ENCODE assay signal across 8 cellular contexts in the genomic region with DNA sequence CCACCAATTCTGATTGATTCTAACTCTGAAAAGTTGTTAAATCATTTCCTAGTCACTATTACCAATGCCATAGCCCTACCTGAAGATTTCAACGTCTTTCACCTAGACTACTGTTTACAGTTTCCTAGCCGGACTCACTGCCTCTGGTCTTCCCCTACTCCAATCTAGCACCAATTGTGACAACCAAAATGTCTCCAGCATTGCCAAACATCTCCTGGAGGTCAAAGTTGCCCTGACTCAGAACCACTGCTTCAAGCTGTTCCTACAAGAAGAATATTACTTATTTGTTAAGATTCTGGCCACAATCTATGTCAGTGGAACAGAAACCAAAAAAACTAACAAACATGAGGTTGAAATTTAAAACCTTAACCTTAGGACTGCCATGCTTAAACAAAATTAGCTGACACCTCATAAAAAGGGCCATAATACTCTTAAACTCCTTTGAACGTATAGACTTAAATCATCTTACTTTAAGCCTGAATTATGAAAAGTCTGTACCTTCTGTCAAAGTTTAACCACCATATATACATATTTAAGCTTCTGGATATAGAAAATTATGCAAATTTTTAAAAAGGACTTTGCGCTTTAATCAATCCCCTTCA. TPM values are rescaled to one million over a fixed set of nuclear protein-coding genes. Genes with fewer than 3 reads are reported as not detected.
DNase-seq lines count a peak whose midpoint lies in the region; ATAC-seq and TF ChIP-seq lines count a peak whose summit lies in the region.

No MANE protein-coding gene starts in this region.

- no peaks in the 10 kb centered on the region for H3K27me3 ChIP-seq in cardiac muscle cell
- no peaks in the 10 kb centered on the region for H3K27me3 ChIP-seq in left lung

- peaks cover 48% of the 10 kb centered on the region for H3K4me1 Mint-ChIP-seq in activated naive CD8-positive, alpha-beta T cell (ENCODE audit: low read depth)
- peaks cover 21% of the 10 kb centered on the region for H3K4me1 Mint-ChIP-seq in type B pancreatic cell (ENCODE audit: unreplicated experiment)

- ATAC-seq in Right ventricle myocardium superior (ENCODE audit: poor library complexity), result no peak
- no peak for ATAC-seq in left lung
- ATAC-seq in GM18858 (IDR thresholded peaks at IDR 0.05; ENCODE audit: unreplicated experiment), result no peak

- peaks cover 8% of the 10 kb centered on the region for H3K4me1 ChIP-seq in cardiac muscle cell (ENCODE audit: low read depth)
- H3K4me1 ChIP-seq in left lung, result peaks cover 11 to 45% of the 10 kb centered on the region in 2 donors

- H3K27ac ChIP-seq in cardiac muscle cell (no peak overlapping the region), left lung (peak overlapping the region in 1 of 2 donors; percentile 94)

- H3K36me3 Mint-ChIP-seq in activated naive CD8-positive, alpha-beta T cell, result peaks cover 7% of the 10 kb centered on the region
- peaks cover 29% of the 10 kb centered on the region for H3K36me3 Mint-ChIP-seq in type B pancreatic cell

- intact Hi-C loops in Right ventricle myocardium superior (cut with DNase I) (loop anchor here (2.0 to 10.0 kb wide), 5 partner anchors 71 to 508 kb away; partner anchors contain the start of genes N4BP2, SMIM14 and UBE2K), left lung (cut with DNase I) (loop anchor here in 1 of 2 donors (10.0 kb wide), 1 partner anchor 281 kb away; the partner anchor contains the start of gene UBE2K)

- H3K9me3 ChIP-seq in cardiac muscle cell (ENCODE audit: low read depth), result no peaks in the 10 kb centered on the region
- no peaks in the 10 kb centered on the region for H3K9me3 ChIP-seq in left lung

- in situ Hi-C loops in KBM-7 (cut with MboI; ENCODE audit: low pct_unique_long_range_greater_than_20kb, low sequenced_read_pairs), result no loop called here

- no peaks in the 10 kb centered on the region for H3K9me3 Mint-ChIP-seq in activated naive CD8-positive, alpha-beta T cell (ENCODE audit: low read depth)
- no peaks in the 10 kb centered on the region for H3K9me3 Mint-ChIP-seq in type B pancreatic cell

- DNase-seq in cardiac muscle cell (ENCODE audit: low read depth in 1 of 2, low spot score in 1 of 2) (peak in 1 of 2 donors; percentile 41), Right ventricle myocardium superior (no peak), left lung (no peak), type B pancreatic cell (ENCODE audit: extremely low spot score, unreplicated experiment) (no peak), KBM-7 (no peak), T1000 (lab: John Stamatoyannopoulos, UW) (no peak)

- TF ChIP-seq CTCF in cardiac muscle cell (IDR thresholded peaks at IDR 0.05; ENCODE audit: low read depth, low read length) (no peak), left lung (IDR thresholded peaks at IDR 0.05) (no peak), type B pancreatic cell (conservative IDR thresholded peaks at IDR 0.05) (no peak)

- H3K36me3 ChIP-seq in cardiac muscle cell, result no peaks in the 10 kb centered on the region
- peaks cover 0 to 31% of the 10 kb centered on the region in 2 donors for H3K36me3 ChIP-seq in left lung

- H3K4me3 ChIP-seq in cardiac muscle cell, result peak overlapping the region; percentile 95
- H3K4me3 ChIP-seq in left lung, result peak overlapping the region; percentile 88 to 94

- H3K4me3 Mint-ChIP-seq in activated naive CD8-positive, alpha-beta T cell, result peak overlapping the region; percentile 94
- peak overlapping the region; percentile 96 for H3K4me3 Mint-ChIP-seq in type B pancreatic cell

- no peaks in the 10 kb centered on the region for H3K27me3 Mint-ChIP-seq in activated naive CD8-positive, alpha-beta T cell
- H3K27me3 Mint-ChIP-seq in type B pancreatic cell, result no peaks in the 10 kb centered on the region

- peak overlapping the region; percentile 83 for H3K27ac Mint-ChIP-seq in activated naive CD8-positive, alpha-beta T cell
- H3K27ac Mint-ChIP-seq in type B pancreatic cell, result peak overlapping the region; percentile 93

RNA-seq across cellular contexts. Expression of gene PDS5A, which starts 2.1 kb away (rescaled TPM):
- total RNA-seq in cardiac muscle cell (27.3 and 37.8 TPM in 2 replicates), Right ventricle myocardium superior (31.1 TPM), left lung (10 to 100 TPM; 73.7 to 82.1 TPM), type B pancreatic cell (ENCODE audit: low replicate concordance) (67.1 and 73.3 TPM in 2 replicates)
- 19.2 and 39.5 TPM in 2 replicates for polyA plus RNA-seq in cardiac muscle cell
